Comparison of ENCODE assay signal across 10 cellular contexts in genomic region chr6:166904101-166904746, GRCh38. TPM values are rescaled to one million over a fixed set of nuclear protein-coding genes. Genes with fewer than 3 reads are reported as not detected.
A peak's percentile ranks its signal among the peaks of the same experiment; 100 is the strongest.
DNase-seq lines count a peak whose midpoint lies in the region; ATAC-seq and TF ChIP-seq lines count a peak whose summit lies in the region.
"Had no signal": no experiment of that assay in that cellular context is flagged by ENCODE, and none has a peak within 500 bp of the region (broad histone marks: within the 10 kb centered on the region; RNA-seq: fewer than 3 reads in every experiment).

No MANE protein-coding gene starts in this region.

- H3K27me3 ChIP-seq in dorsolateral prefrontal cortex, result peaks cover 0 to 8% (median 0%) of the 10 kb centered on the region in 45 donors
- peaks cover 12% of the 10 kb centered on the region for H3K27me3 ChIP-seq in osteoblast (ENCODE audit: insufficient read depth, low read length)

- H3K9me3 Mint-ChIP-seq in naive thymus-derived CD8-positive, alpha-beta T cell, result peaks cover 0 to 25% (median 0%) of the 10 kb centered on the region in 9 donors

- H3K4me1 Mint-ChIP-seq in naive thymus-derived CD8-positive, alpha-beta T cell, result peaks cover 6 to 27% (median 14%) of the 10 kb centered on the region in 4 donors

- H3K36me3 Mint-ChIP-seq in naive thymus-derived CD8-positive, alpha-beta T cell, result peaks cover 0 to 2% (median 0%) of the 10 kb centered on the region in 3 donors

- H3K4me3 ChIP-seq in dorsolateral prefrontal cortex (peak overlapping the region in 50 of 59 donors; percentile 0 to 58 (median 30)), osteoblast (ENCODE audit: insufficient read depth, low read length) (no peak overlapping the region)
- H3K4me3 ChIP-seq: SK-N-MC had no signal

- DNase-seq in NCI-H2227 treated with DMSO at 0.1 percent for 48 hours (lab: John Stamatoyannopoulos, UW) (peak; percentile 13), dorsolateral prefrontal cortex (peak in 7 of 10 donors; percentile 58 to 84 (median 75)), osteoblast (ENCODE audit: insufficient read length, low spot score, missing footprints) (peak; percentile 87)
- DNase-seq in naive thymus-derived CD8-positive, alpha-beta T cell, result no peak
- no peak for DNase-seq in activated naive CD4-positive, alpha-beta T cell treated with anti-CD3 and anti-CD28 coated beads, Interleukin-2, amount 50 U/mL, for 16 hours
- DNase-seq: EL had no signal

- H2AFZ ChIP-seq in osteoblast (ENCODE audit: low read length), result no peak overlapping the region

- H3K4me3 Mint-ChIP-seq in naive thymus-derived CD8-positive, alpha-beta T cell, result no peak overlapping the region

- H3K36me3 ChIP-seq in osteoblast (ENCODE audit: insufficient read depth, low read length), result no peaks in the 10 kb centered on the region

- H3K79me2 ChIP-seq in osteoblast (ENCODE audit: insufficient read depth, low read length), result no peaks in the 10 kb centered on the region

- H3K4me1 ChIP-seq in osteoblast (ENCODE audit: insufficient read depth, low read length), result no peaks in the 10 kb centered on the region

- H3K4me2 ChIP-seq in osteoblast (ENCODE audit: insufficient read depth, low read length), result no peak overlapping the region

- POLR2A ChIA-PET in naive thymus-derived CD8-positive, alpha-beta T cell (lab: Charles Lee), result no interaction called here

- no peaks in the 10 kb centered on the region for H4K20me1 ChIP-seq in osteoblast (ENCODE audit: insufficient read depth, low read length)

- no peaks in the 10 kb centered on the region for H3K9me3 ChIP-seq in osteoblast (ENCODE audit: low read depth, low read length)

- no peaks in the 10 kb centered on the region for H3K27me3 Mint-ChIP-seq in naive thymus-derived CD8-positive, alpha-beta T cell

- no peak overlapping the region for H3K27ac Mint-ChIP-seq in naive thymus-derived CD8-positive, alpha-beta T cell

- H3K27ac ChIP-seq in dorsolateral prefrontal cortex, result peak overlapping the region in 49 of 59 donors; percentile 4 to 83 (median 60)
- no peak overlapping the region for H3K27ac ChIP-seq in osteoblast (ENCODE audit: low read depth, low read length)
- H3K27ac ChIP-seq: SK-N-MC had no signal

- peak; percentile 46 for ATAC-seq in GM19351 (IDR thresholded peaks at IDR 0.05; ENCODE audit: unreplicated experiment)
- no peak for ATAC-seq in naive thymus-derived CD8-positive, alpha-beta T cell
- no peak for ATAC-seq in GM21786 (IDR thresholded peaks at IDR 0.05; ENCODE audit: unreplicated experiment)
- no peak for ATAC-seq in HG02642 (IDR thresholded peaks at IDR 0.05; ENCODE audit: poor library complexity, unreplicated experiment)

- peak in 4 of 56 donors; percentile 7 to 13 (median 9) for TF ChIP-seq CTCF in dorsolateral prefrontal cortex (IDR thresholded peaks at IDR 0.05 in 54 of 56, conservative IDR thresholded peaks at IDR 0.05 in 2 of 56; ENCODE audit: low read depth in 1 of 56, partially characterized antibody in 56 of 56)
- no peak for TF ChIP-seq CTCF in osteoblast (IDR thresholded peaks at IDR 0.05; ENCODE audit: extremely low read depth, low read depth, low read length)

- intact Hi-C loops in dorsolateral prefrontal cortex (cut with DNase I), result no loop called here

RNA-seq across cellular contexts. Expression of gene RNASET2, which starts 52.1 kb away (rescaled TPM):
- 100 to 1,000 TPM in 8 of 120 experiments, 10 to 100 TPM in 112; 26.9 to 141 (median 66.3) TPM for total RNA-seq in dorsolateral prefrontal cortex
- total RNA-seq in osteoblast, result 41.3 and 47.8 TPM in 2 replicates
- total RNA-seq in naive thymus-derived CD8-positive, alpha-beta T cell, result 10 to 100 TPM; 72.7 to 75.2 TPM
- 100 to 1,000 TPM; 141 to 283 (median 248) TPM for polyA plus RNA-seq in naive thymus-derived CD8-positive, alpha-beta T cell

Comparison
In these comparisons a context has a peak if more than half of its experiments do, and no peak if none do; other contexts are left out.
1. DNase-seq: peak in NCI-H2227 treated with DMSO at 0.1 percent for 48 hours (single experiment), dorsolateral prefrontal cortex (7 of 10) and osteoblast (single experiment); none in naive thymus-derived CD8-positive, alpha-beta T cell (0 of 10) and activated naive CD4-positive, alpha-beta T cell treated with anti-CD3 and anti-CD28 coated beads, Interleukin-2, amount 50 U/mL, for 16 hours (single experiment).